1 cellular context compared by ENCODE assay signal in the genomic region with DNA sequence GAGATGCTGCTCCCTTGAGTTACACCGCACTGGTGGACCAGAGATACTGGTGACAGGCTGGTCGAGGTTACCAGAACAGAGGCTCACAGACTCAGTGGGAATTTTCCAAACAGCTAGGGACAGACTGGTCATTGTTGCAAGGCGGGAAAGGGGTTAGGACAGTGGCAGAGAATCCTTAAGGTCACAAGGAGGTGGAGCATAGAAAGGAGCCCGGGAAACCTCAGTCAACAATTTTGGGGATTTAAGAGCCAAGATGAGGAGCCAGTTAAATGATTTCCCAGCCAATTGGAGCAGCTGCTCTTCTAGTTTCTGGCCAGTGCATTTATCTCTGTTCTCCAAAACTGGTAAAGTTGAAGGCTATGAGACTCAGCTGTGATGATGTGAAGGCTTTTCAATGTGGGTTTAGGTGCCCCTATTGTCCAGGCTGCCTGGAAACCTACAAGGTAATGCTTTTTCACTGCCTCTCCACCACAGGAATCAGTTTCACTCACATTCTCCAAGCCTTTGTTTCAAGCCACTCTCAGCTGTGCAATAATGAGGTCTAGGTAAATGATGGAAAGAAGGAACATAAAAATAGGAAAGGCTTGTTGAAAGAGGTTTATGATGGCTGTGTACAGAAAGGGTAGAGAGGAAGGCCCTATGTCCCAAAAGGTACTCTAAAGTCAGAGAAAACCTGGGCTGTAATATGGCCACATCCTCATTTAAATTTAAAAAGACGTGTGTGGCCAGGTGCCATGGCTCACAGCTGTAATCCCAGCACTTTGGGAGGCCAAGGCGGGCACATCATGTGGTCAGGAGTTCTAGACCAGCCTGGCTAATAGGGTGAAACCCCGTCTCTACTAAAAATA.
TF ChIP-seq lines count a peak whose summit lies in the region.

No MANE protein-coding gene starts in this region.

TF ChIP-seq in HEK293, 187 proteins besides CTCF, POLR2A, EP300 and RAD21 (continued from another document):
- no peak for TF ChIP-seq GLIS2 (tag by site-specific recombination; IDR thresholded peaks at IDR 0.05)
- no peak for TF ChIP-seq ZNF530 (tag by site-specific recombination; IDR thresholded peaks at IDR 0.05; ENCODE audit: low read depth)
- TF ChIP-seq ZNF529 (tag by site-specific recombination; IDR thresholded peaks at IDR 0.05; ENCODE audit: insufficient replicate concordance) = no peak
